9 cellular contexts compared by ENCODE assay signal in genomic region chr17:4004517-4005295, GRCh38. TPM values are rescaled to one million over a fixed set of nuclear protein-coding genes. Genes with fewer than 3 reads are reported as not detected.
DNase-seq lines count a peak whose midpoint lies in the region; ATAC-seq, FAIRE-seq and TF ChIP-seq lines count a peak whose summit lies in the region.
"Had no signal": no experiment of that assay in that cellular context is flagged by ENCODE, and none has a peak within 500 bp of the region (broad histone marks: within the 10 kb centered on the region; RNA-seq: fewer than 3 reads in every experiment).

No MANE protein-coding gene starts in this region.

- POLR2A ChIA-PET in RWPE1 (lab: Yijun Ruan, JAX; ENCODE audit: low non-redundant PET), result no interaction called here

- peak; percentile 9 for DNase-seq in DMS153 (lab: John Stamatoyannopoulos, UW)
- no peak for DNase-seq in DMS153 treated with DMSO at 0.1 percent for 48 hours (lab: John Stamatoyannopoulos, UW; ENCODE audit: unreplicated experiment)
- DNase-seq in RWPE1 (ENCODE audit: low spot score), result peak; percentile 53
- DNase-seq in activated naive CD4-positive, alpha-beta T cell treated with Interleukin-2 at 50 U/mL for 16 hours, result peak; percentile 52
- peak; percentile 41 to 62 for DNase-seq in heart right ventricle
- peak; percentile 78 for DNase-seq in small intestine

- FAIRE-seq in small intestine (lab: Jason Lieb, UNC), result no peak

- H3K27ac ChIP-seq in RWPE1, result no peak overlapping the region
- peak overlapping the region in 1 of 10 donors; percentile 66 for H3K27ac ChIP-seq in heart right ventricle
- no peak overlapping the region for H3K27ac ChIP-seq in small intestine (ENCODE audit: low read depth in 1 of 2, low read length in 1 of 2)

- H3K27me3 ChIP-seq in heart right ventricle (peaks cover 0 to 7% (median 0%) of the 10 kb centered on the region in 7 donors), small intestine (ENCODE audit: control insufficient read depth in 2 of 2, insufficient read depth in 2 of 2, low read length in 2 of 2) (no peaks in the 10 kb centered on the region)

- TF ChIP-seq CTCF in RWPE1 (conservative IDR thresholded peaks at IDR 0.05; ENCODE audit: low read depth), result peak; percentile 76
- peak; percentile 86 to 99 (median 95) for TF ChIP-seq CTCF in heart right ventricle (IDR thresholded peaks at IDR 0.05)

- CTCF ChIA-PET in RWPE1 (lab: Yijun Ruan, JAX), result interaction anchor here (0.7 to 4.2 kb wide), 3 partner anchors 91 to 1311 kb away, joined by 3 to 20 read pairs (median 3); no protein-coding TSS in a partner anchor

- H3K9me3 ChIP-seq in heart right ventricle (no peaks in the 10 kb centered on the region), small intestine (ENCODE audit: control insufficient read depth, low read depth) (no peaks in the 10 kb centered on the region)

- H3K4me1 ChIP-seq in heart right ventricle (peaks cover 0 to 36% (median 19%) of the 10 kb centered on the region in 9 donors), small intestine (ENCODE audit: control insufficient read depth in 2 of 2, insufficient read depth in 1 of 2, low read depth in 1 of 2, low read length in 1 of 2) (peaks cover 0 to 4% of the 10 kb centered on the region in 2 donors)

- 34 to 38% methylated on average over 44 of the region's 44 CpGs for WGBS in heart right ventricle, 2 donors
- 7 to 29% (median 28%) methylated on average over 42 to 44 of the region's 44 CpGs for WGBS in small intestine, 3 donors

- H3K36me3 ChIP-seq in heart right ventricle (peaks cover 0 to 48% (median 41%) of the 10 kb centered on the region in 9 donors), small intestine (ENCODE audit: control insufficient read depth in 2 of 2, insufficient read depth in 2 of 2, low read length in 2 of 2) (peaks cover 12 to 24% of the 10 kb centered on the region in 2 donors)

- H3K4me3 ChIP-seq in heart right ventricle (no peak overlapping the region), small intestine (ENCODE audit: low read depth in 1 of 2, low read length in 2 of 2) (no peak overlapping the region)

- intact Hi-C loops in heart right ventricle (cut with DNase I), result loop anchor here (1.0 to 10.0 kb wide), 12 partner anchors 37 to 270 kb away; partner anchors contain the start of gene P2RX1 (in 1 of the 10)

- ATAC-seq in heart right ventricle (peak; percentile 52 to 83 (median 71)), GM21737 (IDR thresholded peaks at IDR 0.05; ENCODE audit: unreplicated experiment) (no peak), HG03196 (IDR thresholded peaks at IDR 0.05; ENCODE audit: unreplicated experiment) (no peak)

RNA-seq across cellular contexts. Expression of gene ATP2A3, which starts 40.5 kb away (rescaled TPM):
- 10 to 100 TPM in 1 of 10 donors, 1 to 10 TPM in 9; 4.3 to 10.2 (median 5.7) TPM for total RNA-seq in heart right ventricle
- polyA plus RNA-seq in heart right ventricle, result 10 to 100 TPM; 10.2 to 11.0 TPM
- polyA plus RNA-seq in small intestine, result 10 to 100 TPM in 2 of 3 donors, 1 to 10 TPM in 1; 5.8 to 30.6 (median 18.1) TPM
- total RNA-seq: dermis microvascular lymphatic vessel endothelial cell had no signal

Comparison
In these comparisons a context has a peak if more than half of its experiments do, and no peak if none do; other contexts are left out.
1. ATAC-seq: peak in heart right ventricle (8 of 8); none in GM21737 (single experiment) and HG03196 (single experiment).